8 cellular contexts compared by ENCODE assay signal in genomic region chr14:78848234-78848820, GRCh38.
DNase-seq lines count a peak whose midpoint lies in the region; ATAC-seq, FAIRE-seq and TF ChIP-seq lines count a peak whose summit lies in the region.

No MANE protein-coding gene starts in this region.

- no peak for TF ChIP-seq EP300 in stomach (IDR thresholded peaks at IDR 0.05)

- no peak overlapping the region for H3K4me3 ChIP-seq in stomach

- intact Hi-C loops in stomach (cut with DNase I; ENCODE audit: low total_unique reads) = no loop called here

- WGBS in stomach, 5 donors = 17 to 24% (median 18%) methylated on average over 6 of the region's 6 CpGs

- DNase-seq in D721Med (ENCODE audit: insufficient read length, low spot score) (no peak), NCI-H2107 treated with DMSO at 0.1 percent for 48 hours (lab: John Stamatoyannopoulos, UW; ENCODE audit: unreplicated experiment) (peak; percentile 58), hippocampal formation (lab: John Stamatoyannopoulos, UW) (peak; percentile 11 to 24), stomach (peak; percentile 27), NOMO-1 treated with dmso at 0.1 percent for 144 hours (lab: John Stamatoyannopoulos, UW; ENCODE audit: unreplicated experiment) (no peak)
- peak; percentile 22 for DNase-seq in activated naive CD8-positive, alpha-beta T cell treated with anti-CD3 and anti-CD28 coated beads, Interleukin-2, amount 50 U/mL, for 24 hours

- no peak overlapping the region for H3K27ac Mint-ChIP-seq in activated naive CD8-positive, alpha-beta T cell treated with anti-CD3 and anti-CD28 coated beads, Interleukin-2, amount 50 U/mL, for 24 hours

- H3K4me1 ChIP-seq in stomach = no peaks in the 10 kb centered on the region

- H3K27ac ChIP-seq in stomach = no peak overlapping the region

- H3K9me3 Mint-ChIP-seq in activated naive CD8-positive, alpha-beta T cell treated with anti-CD3 and anti-CD28 coated beads, Interleukin-2, amount 50 U/mL, for 24 hours = no peaks in the 10 kb centered on the region

- H3K36me3 ChIP-seq in stomach = no peaks in the 10 kb centered on the region

- FAIRE-seq in D721Med (lab: Jason Lieb, UNC) = peak; percentile 25

- H3K36me3 Mint-ChIP-seq in activated naive CD8-positive, alpha-beta T cell treated with anti-CD3 and anti-CD28 coated beads, Interleukin-2, amount 50 U/mL, for 24 hours (ENCODE audit: low read depth) = no peaks in the 10 kb centered on the region

- ATAC-seq in GM18868 (IDR thresholded peaks at IDR 0.05; ENCODE audit: unreplicated experiment) = peak; percentile 89
- ATAC-seq in HG03045 (IDR thresholded peaks at IDR 0.05; ENCODE audit: unreplicated experiment) = peak; percentile 72
- no peak for ATAC-seq in activated naive CD8-positive, alpha-beta T cell treated with anti-CD3 and anti-CD28 coated beads, Interleukin-2, amount 50 U/mL, for 24 hours

- TF ChIP-seq POLR2A in stomach (IDR thresholded peaks at IDR 0.05) = no peak

- no peaks in the 10 kb centered on the region for H3K9me3 ChIP-seq in stomach

- H3K4me1 Mint-ChIP-seq in activated naive CD8-positive, alpha-beta T cell treated with anti-CD3 and anti-CD28 coated beads, Interleukin-2, amount 50 U/mL, for 24 hours = no peaks in the 10 kb centered on the region

- TF ChIP-seq CTCF in D721Med (IDR thresholded peaks at IDR 0.05; ENCODE audit: insufficient read depth, missing control alignments) = peak; percentile 94
- peak in 5 of 7 experiments; percentile 66 to 88 (median 76) for TF ChIP-seq CTCF in stomach (IDR thresholded peaks at IDR 0.05)

- H3K27me3 ChIP-seq in stomach = no peaks in the 10 kb centered on the region

- no peak overlapping the region for H3K4me3 Mint-ChIP-seq in activated naive CD8-positive, alpha-beta T cell treated with anti-CD3 and anti-CD28 coated beads, Interleukin-2, amount 50 U/mL, for 24 hours

- H3K27me3 Mint-ChIP-seq in activated naive CD8-positive, alpha-beta T cell treated with anti-CD3 and anti-CD28 coated beads, Interleukin-2, amount 50 U/mL, for 24 hours = peaks cover 2% of the 10 kb centered on the region

Comparison
In these comparisons a context has a peak if more than half of its experiments do, and no peak if none do; other contexts are left out.
1. DNase-seq: peak in NCI-H2107 treated with DMSO at 0.1 percent for 48 hours (single experiment), activated naive CD8-positive, alpha-beta T cell treated with anti-CD3 and anti-CD28 coated beads, Interleukin-2, amount 50 U/mL, for 24 hours (single experiment), hippocampal formation (2 of 2) and stomach (single experiment); none in D721Med (single experiment) and NOMO-1 treated with dmso at 0.1 percent for 144 hours (single experiment).